12 cellular contexts compared by ENCODE assay signal in genomic region chr9:118318770-118319443, GRCh38.
DNase-seq lines count a peak whose midpoint lies in the region; ATAC-seq lines count a peak whose summit lies in the region.
"Had no signal": no experiment of that assay in that cellular context is flagged by ENCODE, and none has a peak within 500 bp of the region (broad histone marks: within the 10 kb centered on the region; RNA-seq: fewer than 3 reads in every experiment).

No MANE protein-coding gene starts in this region.

- ATAC-seq in left lobe of liver (peak; percentile 76), HG03135 (IDR thresholded peaks at IDR 0.05; ENCODE audit: unreplicated experiment) (no peak)
- ATAC-seq: HCT116 had no signal

- in situ Hi-C loops in ACHN (cut with HindIII; ENCODE audit: low pct_ligation_motif_present, low pct_unique_long_range_greater_than_20kb, low sequenced_read_pairs) = no loop called here
- in situ Hi-C loops in KBM-7 (cut with MboI; ENCODE audit: low pct_unique_long_range_greater_than_20kb, low sequenced_read_pairs) = no loop called here

- DNase-seq in ACHN (peak; percentile 75), HT1080 (ENCODE audit: low read depth) (peak; percentile 76), amniotic epithelial cell (ENCODE audit: low read depth) (peak; percentile 20), left lobe of liver (ENCODE audit: low spot score) (peak; percentile 57), KBM-7 (no peak)
- no peak for DNase-seq in effector CD8-positive, alpha-beta T cell (lab: John Stamatoyannopoulos, UW)
- DNase-seq in stimulated activated CD4-positive, alpha-beta T cell treated with anti-CD3 and anti-CD28 coated beads, Interleukin-2, amount 100 ng/mL, for 48 hours = no peak
- DNase-seq: activated CD8-positive, alpha-beta memory T cell treated with anti-CD3 and anti-CD28 coated beads for 24 hours; dermis blood vessel endothelial cell; NCI-H510A treated with DMSO at 0.1 percent for 48 hours had no signal

Comparison
In these comparisons a context has a peak if more than half of its experiments do, and no peak if none do; other contexts are left out.
1. DNase-seq: peak in ACHN (single experiment), HT1080 (single experiment), amniotic epithelial cell (single experiment) and left lobe of liver (single experiment); none in KBM-7 (single experiment), effector CD8-positive, alpha-beta T cell (single experiment) and stimulated activated CD4-positive, alpha-beta T cell treated with anti-CD3 and anti-CD28 coated beads, Interleukin-2, amount 100 ng/mL, for 48 hours (0 of 2).